ENCODE assay signal across 8 cellular contexts in genomic region chr9:2181794-2182193, GRCh38.
DNase-seq lines count a peak whose midpoint lies in the region; ATAC-seq and TF ChIP-seq lines count a peak whose summit lies in the region.

No MANE protein-coding gene starts in this region.

- H3K27ac ChIP-seq in right atrium auricular region (no peak overlapping the region), upper lobe of right lung (no peak overlapping the region)

- H3K27ac Mint-ChIP-seq in stimulated activated naive CD8-positive, alpha-beta T cell treated with anti-CD3 and anti-CD28 coated beads, Interleukin-15, amount 100 ng/mL, for 72 hours = no peak overlapping the region

- intact Hi-C loops in upper lobe of right lung (cut with DNase I) = no loop called here

- H3K36me3 ChIP-seq in right atrium auricular region (peaks cover 35% of the 10 kb centered on the region), upper lobe of right lung (peaks cover 45% of the 10 kb centered on the region)

- no peak overlapping the region for H3K4me3 ChIP-seq in right atrium auricular region
- H3K4me3 ChIP-seq in upper lobe of right lung = no peak overlapping the region

- H3K27me3 ChIP-seq in right atrium auricular region (no peaks in the 10 kb centered on the region), upper lobe of right lung (no peaks in the 10 kb centered on the region)

- DNase-seq in stimulated activated naive CD8-positive, alpha-beta T cell treated with anti-CD3 and anti-CD28 coated beads, Interleukin-15, Interleukin-2, amounts not matched to agents 100 U/mL and 50 U/mL, for 24 hours = peak; percentile 43
- no peak for DNase-seq in stimulated activated naive CD8-positive, alpha-beta T cell treated with anti-CD3 and anti-CD28 coated beads, Interleukin-15, amount 100 ng/mL, for 72 hours
- no peak for DNase-seq in right atrium auricular region (ENCODE audit: low spot score)
- no peak for DNase-seq in upper lobe of right lung
- no peak for DNase-seq in SK-N-DZ (ENCODE audit: low spot score)
- DNase-seq in cortex of kidney (lab: John Stamatoyannopoulos, UW) = no peak

- no peaks in the 10 kb centered on the region for H3K4me1 Mint-ChIP-seq in stimulated activated naive CD8-positive, alpha-beta T cell treated with anti-CD3 and anti-CD28 coated beads, Interleukin-15, amount 100 ng/mL, for 72 hours

- no peak for ATAC-seq in stimulated activated naive CD8-positive, alpha-beta T cell treated with anti-CD3 and anti-CD28 coated beads, Interleukin-15, Interleukin-2, amounts not matched to agents 100 U/mL and 50 U/mL, for 24 hours
- ATAC-seq in stimulated activated naive CD8-positive, alpha-beta T cell treated with anti-CD3 and anti-CD28 coated beads, Interleukin-15, amount 100 ng/mL, for 72 hours = no peak
- ATAC-seq in SK-N-SH treated with all-trans-retinoic acid at 6 μM for 48 hours (peak; percentile 87), upper lobe of right lung (peak; percentile 55), HG02588 (IDR thresholded peaks at IDR 0.05; ENCODE audit: unreplicated experiment) (no peak)

- H3K4me3 Mint-ChIP-seq in stimulated activated naive CD8-positive, alpha-beta T cell treated with anti-CD3 and anti-CD28 coated beads, Interleukin-15, amount 100 ng/mL, for 72 hours = no peak overlapping the region

- H3K9me3 Mint-ChIP-seq in stimulated activated naive CD8-positive, alpha-beta T cell treated with anti-CD3 and anti-CD28 coated beads, Interleukin-15, amount 100 ng/mL, for 72 hours = no peaks in the 10 kb centered on the region

- H3K4me1 ChIP-seq in right atrium auricular region (no peaks in the 10 kb centered on the region), upper lobe of right lung (no peaks in the 10 kb centered on the region)

- H3K27me3 Mint-ChIP-seq in stimulated activated naive CD8-positive, alpha-beta T cell treated with anti-CD3 and anti-CD28 coated beads, Interleukin-15, amount 100 ng/mL, for 72 hours = no peaks in the 10 kb centered on the region

- H3K9me3 ChIP-seq in right atrium auricular region (no peaks in the 10 kb centered on the region), upper lobe of right lung (no peaks in the 10 kb centered on the region)

- peak; percentile 29 to 56 for TF ChIP-seq CTCF in right atrium auricular region (IDR thresholded peaks at IDR 0.05)
- peak; percentile 59 for TF ChIP-seq CTCF in upper lobe of right lung (IDR thresholded peaks at IDR 0.05)

TF ChIP-seq in SK-N-SH treated with all-trans-retinoic acid at 6 μM for 48 hours, 23 proteins besides CTCF, POLR2A, EP300 and RAD21:
- TF ChIP-seq ZC3H10 (CRISPR knock-in tag; IDR thresholded peaks at IDR 0.05) = no peak
- TF ChIP-seq ESRRG (CRISPR knock-in tag; IDR thresholded peaks at IDR 0.05) = no peak
- TF ChIP-seq PATZ1 (CRISPR knock-in tag; IDR thresholded peaks at IDR 0.05; ENCODE audit: borderline replicate concordance) = no peak
- TF ChIP-seq GLIS3 (CRISPR knock-in tag; IDR thresholded peaks at IDR 0.05) = no peak
- TF ChIP-seq ZFP3 (CRISPR knock-in tag; IDR thresholded peaks at IDR 0.05) = no peak
- TF ChIP-seq ZNF70 (CRISPR knock-in tag; IDR thresholded peaks at IDR 0.05) = no peak
- TF ChIP-seq BACH2 (CRISPR knock-in tag; IDR thresholded peaks at IDR 0.05; ENCODE audit: borderline replicate concordance) = no peak
- no peak for TF ChIP-seq ZNF565 (CRISPR knock-in tag; conservative IDR thresholded peaks at IDR 0.05; ENCODE audit: low read depth)
- no peak for TF ChIP-seq CSDC2 (CRISPR knock-in tag; IDR thresholded peaks at IDR 0.05)
- TF ChIP-seq PPARA (CRISPR knock-in tag; IDR thresholded peaks at IDR 0.05; ENCODE audit: borderline replicate concordance) = no peak
- TF ChIP-seq ARNTL (CRISPR knock-in tag; IDR thresholded peaks at IDR 0.05; ENCODE audit: borderline replicate concordance, low read depth) = no peak
- no peak for TF ChIP-seq CSRNP3 (CRISPR knock-in tag; IDR thresholded peaks at IDR 0.05)
- TF ChIP-seq CREB5 (CRISPR knock-in tag; IDR thresholded peaks at IDR 0.05; ENCODE audit: low read depth) = no peak
- TF ChIP-seq TSHZ2 (CRISPR knock-in tag; IDR thresholded peaks at IDR 0.05) = no peak
- no peak for TF ChIP-seq SNAI2 (CRISPR knock-in tag; IDR thresholded peaks at IDR 0.05)
- TF ChIP-seq ZFP30 (CRISPR knock-in tag; IDR thresholded peaks at IDR 0.05) = no peak
- TF ChIP-seq POU6F1 (CRISPR knock-in tag; IDR thresholded peaks at IDR 0.05; ENCODE audit: borderline replicate concordance, low read depth) = no peak
- no peak for TF ChIP-seq TOX (CRISPR knock-in tag; IDR thresholded peaks at IDR 0.05; ENCODE audit: borderline replicate concordance)
- no peak for TF ChIP-seq ZNF8 (CRISPR knock-in tag; IDR thresholded peaks at IDR 0.05)
- no peak for TF ChIP-seq RARB (CRISPR knock-in tag; IDR thresholded peaks at IDR 0.05)
TF ChIP-seq in SK-N-SH treated with all-trans-retinoic acid at 6 μM for 48 hours: peak in this region for 0.

Comparison
In these comparisons a context has a peak if more than half of its experiments do, and no peak if none do; other contexts are left out.
1. ATAC-seq: peak in SK-N-SH treated with all-trans-retinoic acid at 6 μM for 48 hours (single experiment) and upper lobe of right lung (single experiment); none in stimulated activated naive CD8-positive, alpha-beta T cell treated with anti-CD3 and anti-CD28 coated beads, Interleukin-15, Interleukin-2, amounts not matched to agents 100 U/mL and 50 U/mL, for 24 hours (single experiment), stimulated activated naive CD8-positive, alpha-beta T cell treated with anti-CD3 and anti-CD28 coated beads, Interleukin-15, amount 100 ng/mL, for 72 hours (single experiment) and HG02588 (single experiment).